Comparison of ENCODE assay signal across 20 cellular contexts in genomic region chr18:48892146-48892855, GRCh38. TPM values are rescaled to one million over a fixed set of nuclear protein-coding genes. Genes with fewer than 3 reads are reported as not detected.
DNase-seq lines count a peak whose midpoint lies in the region; ATAC-seq and TF ChIP-seq lines count a peak whose summit lies in the region.
"Had no signal": no experiment of that assay in that cellular context is flagged by ENCODE, and none has a peak within 500 bp of the region (broad histone marks: within the 10 kb centered on the region; RNA-seq: fewer than 3 reads in every experiment).

No MANE protein-coding gene starts in this region.

- POLR2A ChIA-PET in activated CD8-positive, alpha-beta T cell treated with anti-CD3 and anti-CD28 coated beads, Interleukin-2, amount 10 ng/mL, durations not matched to agents 7 days and 5 days (lab: Charles Lee): no interaction called here

- peaks cover 0 to 27% (median 15%) of the 10 kb centered on the region in 4 donors for H3K4me1 ChIP-seq in sigmoid colon

- ATAC-seq in esophagus mucosa: peak; percentile 14
- ATAC-seq in activated CD8-positive, alpha-beta T cell treated with anti-CD3 and anti-CD28 coated beads, Interleukin-2, amount 10 ng/mL, durations not matched to agents 7 days and 5 days: no peak

- no peaks in the 10 kb centered on the region for H3K9me3 ChIP-seq in sigmoid colon
- H3K9me3 ChIP-seq: Caco-2 had no signal

- H3K27me3 ChIP-seq in sigmoid colon: no peaks in the 10 kb centered on the region

- CTCF ChIA-PET in activated CD8-positive, alpha-beta T cell treated with anti-CD3 and anti-CD28 coated beads, Interleukin-2, amount 10 ng/mL, durations not matched to agents 7 days and 5 days (lab: Charles Lee): no interaction called here

- WGBS in sigmoid colon, 2 donors: 93% methylated on average over 22 of the region's 22 CpGs

- no peak overlapping the region for H3K27ac Mint-ChIP-seq in activated CD8-positive, alpha-beta T cell treated with anti-CD3 and anti-CD28 coated beads, Interleukin-2, amount 10 ng/mL, durations not matched to agents 7 days and 5 days
- H3K27ac Mint-ChIP-seq: B cell; nephron progenitor cell; T-helper 2 cell treated with Interferon-gamma antibody and Interleukin-4, amounts not matched to agents 5 μg/mL and 100 μg/mL, for 36 hours had no signal

- no peak overlapping the region for H3K4me3 ChIP-seq in sigmoid colon
- H3K4me3 ChIP-seq: SK-N-MC had no signal

- no peak for TF ChIP-seq POLR2A in sigmoid colon (IDR thresholded peaks at IDR 0.05)

- peaks cover 12% of the 10 kb centered on the region for H3K4me1 Mint-ChIP-seq in activated CD8-positive, alpha-beta T cell treated with anti-CD3 and anti-CD28 coated beads, Interleukin-2, amount 10 ng/mL, durations not matched to agents 7 days and 5 days (ENCODE audit: low read depth)

- TF ChIP-seq CTCF in sigmoid colon (IDR thresholded peaks at IDR 0.05): no peak

- in situ Hi-C loops in KBM-7 (cut with MboI; ENCODE audit: low pct_unique_long_range_greater_than_20kb, low sequenced_read_pairs): no loop called here

- H3K9me3 Mint-ChIP-seq in activated CD8-positive, alpha-beta T cell treated with anti-CD3 and anti-CD28 coated beads, Interleukin-2, amount 10 ng/mL, durations not matched to agents 7 days and 5 days (ENCODE audit: insufficient read depth): no peaks in the 10 kb centered on the region
- H3K9me3 Mint-ChIP-seq: nephron progenitor cell; T-helper 2 cell treated with Interferon-gamma antibody and Interleukin-4, amounts not matched to agents 5 μg/mL and 100 μg/mL, for 36 hours had no signal

- no peaks in the 10 kb centered on the region for H3K27me3 Mint-ChIP-seq in activated CD8-positive, alpha-beta T cell treated with anti-CD3 and anti-CD28 coated beads, Interleukin-2, amount 10 ng/mL, durations not matched to agents 7 days and 5 days (ENCODE audit: low read depth)
- H3K27me3 Mint-ChIP-seq: B cell had no signal

- no peak for TF ChIP-seq EP300 in sigmoid colon (IDR thresholded peaks at IDR 0.05)

- no peaks in the 10 kb centered on the region for H3K36me3 ChIP-seq in sigmoid colon
- H3K36me3 ChIP-seq: WERI-Rb-1 had no signal

- no peak overlapping the region for H3K4me3 Mint-ChIP-seq in activated CD8-positive, alpha-beta T cell treated with anti-CD3 and anti-CD28 coated beads, Interleukin-2, amount 10 ng/mL, durations not matched to agents 7 days and 5 days
- H3K4me3 Mint-ChIP-seq: B cell; nephron progenitor cell; T-helper 2 cell treated with Interferon-gamma antibody and Interleukin-4, amounts not matched to agents 5 μg/mL and 100 μg/mL, for 36 hours had no signal

- H3K36me3 Mint-ChIP-seq in activated CD8-positive, alpha-beta T cell treated with anti-CD3 and anti-CD28 coated beads, Interleukin-2, amount 10 ng/mL, durations not matched to agents 7 days and 5 days (ENCODE audit: low read depth): no peaks in the 10 kb centered on the region

- H3K27ac ChIP-seq in sigmoid colon: no peak overlapping the region
- H3K27ac ChIP-seq: SK-N-MC, WERI-Rb-1 had no signal

- intact Hi-C loops in sigmoid colon (cut with DNase I): no loop called here

- DNase-seq in activated effector memory CD4-positive, alpha-beta T cell treated with anti-CD3 and anti-CD28 coated beads, Interleukin-2, amount 50 U/mL, for 16 hours: peak; percentile 59
- no peak for DNase-seq in activated effector memory CD4-positive, alpha-beta T cell treated with Interleukin-2 at 50 U/mL for 16 hours
- DNase-seq in NCI-H345 (lab: John Stamatoyannopoulos, UW) (peak; percentile 54), sigmoid colon (peak; percentile 57), KBM-7 (no peak), HCEC 1CT (no peak)
- no peak for DNase-seq in activated CD8-positive, alpha-beta T cell treated with anti-CD3 and anti-CD28 coated beads, Interleukin-2, amount 10 ng/mL, durations not matched to agents 7 days and 5 days
- DNase-seq: activated gamma-delta T cell treated with Interleukin-2 at 50 U/mL for 16 hours; Caco-2; central memory CD4-positive, alpha-beta T cell; effector CD4-positive, alpha-beta T cell; H7; mesendoderm; NCI-H226; nephron progenitor cell; WERI-Rb-1 had no signal

RNA-seq across cellular contexts. Expression of gene SMAD7, which starts 58.5 kb away (rescaled TPM):
- 3.7 TPM for total RNA-seq in esophagus mucosa
- 10 to 100 TPM; 13.2 to 29.1 (median 21.5) TPM for total RNA-seq in sigmoid colon
- 10 to 100 TPM; 16.8 to 19.0 (median 18.3) TPM for polyA plus RNA-seq in sigmoid colon
- 10 to 100 TPM; 23.8 to 24.1 TPM for total RNA-seq in activated CD8-positive, alpha-beta T cell treated with anti-CD3 and anti-CD28 coated beads, Interleukin-2, amount 10 ng/mL, durations not matched to agents 7 days and 5 days

Comparison
In these comparisons a context has a peak if more than half of its experiments do, and no peak if none do; other contexts are left out.
1. DNase-seq: peak in activated effector memory CD4-positive, alpha-beta T cell treated with anti-CD3 and anti-CD28 coated beads, Interleukin-2, amount 50 U/mL, for 16 hours (single experiment), NCI-H345 (single experiment) and sigmoid colon (single experiment); none in activated effector memory CD4-positive, alpha-beta T cell treated with Interleukin-2 at 50 U/mL for 16 hours (single experiment), KBM-7 (single experiment), HCEC 1CT (single experiment) and activated CD8-positive, alpha-beta T cell treated with anti-CD3 and anti-CD28 coated beads, Interleukin-2, amount 10 ng/mL, durations not matched to agents 7 days and 5 days (single experiment).